Comparison of ENCODE assay signal across 1 cellular context in the genomic region with DNA sequence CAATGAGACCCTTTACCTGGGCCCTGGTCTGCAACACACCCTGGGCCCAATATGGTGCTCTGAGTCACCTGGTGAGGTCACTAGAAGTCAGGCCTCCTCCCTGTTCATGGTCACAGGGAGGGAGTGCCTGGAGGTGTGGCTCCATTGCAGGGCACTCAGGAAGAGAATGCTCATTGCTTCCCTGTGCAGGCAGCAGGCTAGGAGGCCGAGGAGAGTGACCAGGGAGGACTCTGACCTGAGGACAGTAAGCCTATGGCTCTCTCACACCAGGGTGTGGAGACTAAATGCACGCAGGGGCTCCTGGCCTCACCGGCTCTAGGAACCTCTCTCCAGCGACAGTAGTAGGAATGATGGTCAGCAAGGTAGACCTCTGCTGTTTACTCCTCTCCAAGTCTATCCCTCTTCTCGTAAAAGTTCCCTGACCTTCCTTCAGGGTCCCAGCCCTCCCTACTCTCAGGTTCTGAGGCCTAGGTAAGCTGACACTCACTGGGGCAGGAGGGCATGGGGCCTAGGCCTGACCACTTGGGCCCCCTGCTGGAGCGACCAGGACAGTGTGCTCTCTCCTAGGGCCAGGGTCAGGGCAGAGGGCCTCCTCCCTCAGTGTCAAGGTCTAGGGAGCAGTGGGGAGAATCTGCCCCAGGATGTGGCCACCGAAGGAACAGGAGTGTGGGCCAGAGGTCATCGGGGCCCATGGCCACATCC.
TF ChIP-seq lines count a peak whose summit lies in the region.

No MANE protein-coding gene starts in this region.

TF ChIP-seq in GM23338, 12 proteins besides CTCF, POLR2A, EP300 and RAD21 (continued from another document):
- TF ChIP-seq, protein P1, sequence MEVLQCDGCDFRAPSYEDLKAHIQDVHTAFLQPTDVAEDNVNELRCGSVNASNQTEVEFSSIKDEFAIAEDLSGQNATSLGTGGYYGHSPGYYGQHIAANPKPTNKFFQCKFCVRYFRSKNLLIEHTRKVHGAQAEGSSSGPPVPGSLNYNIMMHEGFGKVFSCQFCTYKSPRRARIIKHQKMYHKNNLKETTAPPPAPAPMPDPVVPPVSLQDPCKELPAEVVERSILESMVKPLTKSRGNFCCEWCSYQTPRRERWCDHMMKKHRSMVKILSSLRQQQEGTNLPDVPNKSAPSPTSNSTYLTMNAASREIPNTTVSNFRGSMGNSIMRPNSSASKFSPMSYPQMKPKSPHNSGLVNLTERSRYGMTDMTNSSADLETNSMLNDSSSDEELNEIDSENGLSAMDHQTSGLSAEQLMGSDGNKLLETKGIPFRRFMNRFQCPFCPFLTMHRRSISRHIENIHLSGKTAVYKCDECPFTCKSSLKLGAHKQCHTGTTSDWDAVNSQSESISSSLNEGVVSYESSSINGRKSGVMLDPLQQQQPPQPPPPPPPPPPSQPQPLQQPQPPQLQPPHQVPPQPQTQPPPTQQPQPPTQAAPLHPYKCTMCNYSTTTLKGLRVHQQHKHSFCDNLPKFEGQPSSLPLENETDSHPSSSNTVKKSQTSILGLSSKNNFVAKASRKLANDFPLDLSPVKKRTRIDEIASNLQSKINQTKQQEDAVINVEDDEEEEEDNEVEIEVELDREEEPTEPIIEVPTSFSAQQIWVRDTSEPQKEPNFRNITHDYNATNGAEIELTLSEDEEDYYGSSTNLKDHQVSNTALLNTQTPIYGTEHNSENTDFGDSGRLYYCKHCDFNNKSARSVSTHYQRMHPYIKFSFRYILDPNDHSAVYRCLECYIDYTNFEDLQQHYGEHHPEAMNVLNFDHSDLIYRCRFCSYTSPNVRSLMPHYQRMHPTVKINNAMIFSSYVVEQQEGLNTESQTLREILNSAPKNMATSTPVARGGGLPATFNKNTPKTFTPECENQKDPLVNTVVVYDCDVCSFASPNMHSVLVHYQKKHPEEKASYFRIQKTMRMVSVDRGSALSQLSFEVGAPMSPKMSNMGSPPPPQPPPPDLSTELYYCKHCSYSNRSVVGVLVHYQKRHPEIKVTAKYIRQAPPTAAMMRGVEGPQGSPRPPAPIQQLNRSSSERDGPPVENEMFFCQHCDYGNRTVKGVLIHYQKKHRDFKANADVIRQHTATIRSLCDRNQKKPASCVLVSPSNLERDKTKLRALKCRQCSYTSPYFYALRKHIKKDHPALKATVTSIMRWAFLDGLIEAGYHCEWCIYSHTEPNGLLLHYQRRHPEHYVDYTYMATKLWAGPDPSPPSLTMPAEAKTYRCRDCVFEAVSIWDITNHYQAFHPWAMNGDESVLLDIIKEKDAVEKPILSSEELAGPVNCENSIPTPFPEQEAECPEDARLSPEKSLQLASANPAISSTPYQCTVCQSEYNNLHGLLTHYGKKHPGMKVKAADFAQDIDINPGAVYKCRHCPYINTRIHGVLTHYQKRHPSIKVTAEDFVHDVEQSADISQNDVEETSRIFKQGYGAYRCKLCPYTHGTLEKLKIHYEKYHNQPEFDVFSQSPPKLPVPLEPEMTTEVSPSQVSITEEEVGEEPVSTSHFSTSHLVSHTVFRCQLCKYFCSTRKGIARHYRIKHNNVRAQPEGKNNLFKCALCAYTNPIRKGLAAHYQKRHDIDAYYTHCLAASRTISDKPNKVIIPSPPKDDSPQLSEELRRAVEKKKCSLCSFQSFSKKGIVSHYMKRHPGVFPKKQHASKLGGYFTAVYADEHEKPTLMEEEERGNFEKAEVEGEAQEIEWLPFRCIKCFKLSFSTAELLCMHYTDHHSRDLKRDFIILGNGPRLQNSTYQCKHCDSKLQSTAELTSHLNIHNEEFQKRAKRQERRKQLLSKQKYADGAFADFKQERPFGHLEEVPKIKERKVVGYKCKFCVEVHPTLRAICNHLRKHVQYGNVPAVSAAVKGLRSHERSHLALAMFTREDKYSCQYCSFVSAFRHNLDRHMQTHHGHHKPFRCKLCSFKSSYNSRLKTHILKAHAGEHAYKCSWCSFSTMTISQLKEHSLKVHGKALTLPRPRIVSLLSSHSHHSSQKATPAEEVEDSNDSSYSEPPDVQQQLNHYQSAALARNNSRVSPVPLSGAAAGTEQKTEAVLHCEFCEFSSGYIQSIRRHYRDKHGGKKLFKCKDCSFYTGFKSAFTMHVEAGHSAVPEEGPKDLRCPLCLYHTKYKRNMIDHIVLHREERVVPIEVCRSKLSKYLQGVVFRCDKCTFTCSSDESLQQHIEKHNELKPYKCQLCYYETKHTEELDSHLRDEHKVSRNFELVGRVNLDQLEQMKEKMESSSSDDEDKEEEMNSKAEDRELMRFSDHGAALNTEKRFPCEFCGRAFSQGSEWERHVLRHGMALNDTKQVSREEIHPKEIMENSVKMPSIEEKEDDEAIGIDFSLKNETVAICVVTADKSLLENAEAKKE (CRISPR knock-in tag; IDR thresholded peaks at IDR 0.05): no peak
- no peak for TF ChIP-seq JUNB (IDR thresholded peaks at IDR 0.05; ENCODE audit: unreplicated experiment)
- TF ChIP-seq STAT1 (IDR thresholded peaks at IDR 0.05; ENCODE audit: unreplicated experiment): no peak
- no peak for TF ChIP-seq CREB1 (CRISPR knock-in tag; IDR thresholded peaks at IDR 0.05; ENCODE audit: low read depth)
- TF ChIP-seq ZNF114 (CRISPR knock-in tag; IDR thresholded peaks at IDR 0.05): no peak
- TF ChIP-seq ZNF331 (CRISPR knock-in tag; IDR thresholded peaks at IDR 0.05; ENCODE audit: low read depth): no peak
